ENCODE assay signal across 1 cellular context in genomic region chr20:20052074-20052970, GRCh38.
TF ChIP-seq lines count a peak whose summit lies in the region.

A gene with protein sequence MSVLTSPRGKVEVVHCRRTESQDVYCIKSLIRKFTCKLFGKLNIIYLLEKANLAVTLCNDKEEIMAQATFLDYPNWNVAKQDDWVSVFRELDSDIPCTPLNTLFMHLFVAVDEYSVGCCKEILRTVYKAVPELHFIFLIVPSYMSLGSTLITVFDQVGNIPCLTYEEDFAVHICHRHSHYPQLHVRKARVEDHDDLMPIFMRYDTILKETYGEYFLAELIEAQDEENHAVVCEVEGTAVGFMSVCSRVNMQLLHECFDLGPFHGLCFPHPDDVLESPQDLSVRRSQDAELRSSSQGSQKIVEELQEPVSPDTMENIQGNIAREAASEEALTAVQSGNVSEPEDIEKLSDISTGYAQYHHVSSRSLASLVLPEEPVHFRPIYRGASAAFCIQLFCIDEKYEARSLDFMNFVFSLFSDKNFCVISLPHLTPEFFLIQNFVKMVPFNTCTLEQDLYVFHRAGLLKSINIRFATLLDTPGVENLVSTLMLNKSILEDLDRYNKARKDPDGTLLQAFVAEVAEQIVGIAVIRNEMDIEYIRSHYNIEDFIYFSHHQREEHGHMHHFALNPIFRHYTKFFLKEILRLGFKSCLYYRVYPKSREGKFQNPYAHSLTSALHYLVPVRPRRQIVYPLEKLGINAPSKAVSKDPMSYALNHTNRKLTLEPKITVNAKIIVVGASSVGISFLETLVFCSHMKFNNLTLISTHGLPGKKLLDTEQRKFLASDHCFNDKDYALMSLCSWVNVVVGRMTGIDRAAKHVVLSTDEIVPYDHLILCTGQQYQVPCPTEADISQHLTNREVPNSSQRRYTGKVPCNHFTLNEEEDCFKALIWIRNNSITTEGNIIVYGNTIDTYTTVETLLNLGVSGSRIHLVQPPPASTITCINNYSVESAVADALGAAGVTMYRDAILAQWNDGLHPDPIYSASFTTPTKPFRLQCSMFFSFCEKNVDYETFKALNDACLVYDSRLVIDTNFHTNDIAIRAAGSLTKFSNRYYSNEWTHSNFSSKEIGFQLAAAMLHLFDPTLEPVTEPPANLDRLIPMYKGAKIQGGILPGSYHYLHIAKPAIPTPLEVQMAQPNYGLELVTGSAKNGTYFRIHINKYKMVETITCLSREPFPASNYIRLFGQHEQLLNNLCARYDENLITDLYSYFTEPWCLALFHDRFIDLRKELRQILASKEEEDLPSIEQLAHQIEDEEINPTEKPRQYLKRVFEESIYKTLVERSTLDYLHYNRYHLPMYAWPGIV (plus strand): TSS chr20:20052532. CDS start chr20:20056654, 4,122 bp downstream.
Gene CRNKL1 (minus strand): TSS chr20:20052466. CDS start chr20:20052342, 124 bp downstream.

TF ChIP-seq in K562, 482 proteins besides CTCF, POLR2A, EP300 and RAD21 (continued from another document and continues in another):
- TF ChIP-seq, protein P1, sequence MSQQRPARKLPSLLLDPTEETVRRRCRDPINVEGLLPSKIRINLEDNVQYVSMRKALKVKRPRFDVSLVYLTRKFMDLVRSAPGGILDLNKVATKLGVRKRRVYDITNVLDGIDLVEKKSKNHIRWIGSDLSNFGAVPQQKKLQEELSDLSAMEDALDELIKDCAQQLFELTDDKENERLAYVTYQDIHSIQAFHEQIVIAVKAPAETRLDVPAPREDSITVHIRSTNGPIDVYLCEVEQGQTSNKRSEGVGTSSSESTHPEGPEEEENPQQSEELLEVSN (IDR thresholded peaks at IDR 0.05; ENCODE audit: borderline replicate concordance in 1 of 2, extremely low read depth in 1 of 2, insufficient read depth in 1 of 2, insufficient read length in 1 of 2, low read depth in 1 of 2, low read length in 1 of 2, poor library complexity in 1 of 2, severe bottlenecking in 1 of 2) = peak; percentile 84 to 92
- TF ChIP-seq, protein P2, sequence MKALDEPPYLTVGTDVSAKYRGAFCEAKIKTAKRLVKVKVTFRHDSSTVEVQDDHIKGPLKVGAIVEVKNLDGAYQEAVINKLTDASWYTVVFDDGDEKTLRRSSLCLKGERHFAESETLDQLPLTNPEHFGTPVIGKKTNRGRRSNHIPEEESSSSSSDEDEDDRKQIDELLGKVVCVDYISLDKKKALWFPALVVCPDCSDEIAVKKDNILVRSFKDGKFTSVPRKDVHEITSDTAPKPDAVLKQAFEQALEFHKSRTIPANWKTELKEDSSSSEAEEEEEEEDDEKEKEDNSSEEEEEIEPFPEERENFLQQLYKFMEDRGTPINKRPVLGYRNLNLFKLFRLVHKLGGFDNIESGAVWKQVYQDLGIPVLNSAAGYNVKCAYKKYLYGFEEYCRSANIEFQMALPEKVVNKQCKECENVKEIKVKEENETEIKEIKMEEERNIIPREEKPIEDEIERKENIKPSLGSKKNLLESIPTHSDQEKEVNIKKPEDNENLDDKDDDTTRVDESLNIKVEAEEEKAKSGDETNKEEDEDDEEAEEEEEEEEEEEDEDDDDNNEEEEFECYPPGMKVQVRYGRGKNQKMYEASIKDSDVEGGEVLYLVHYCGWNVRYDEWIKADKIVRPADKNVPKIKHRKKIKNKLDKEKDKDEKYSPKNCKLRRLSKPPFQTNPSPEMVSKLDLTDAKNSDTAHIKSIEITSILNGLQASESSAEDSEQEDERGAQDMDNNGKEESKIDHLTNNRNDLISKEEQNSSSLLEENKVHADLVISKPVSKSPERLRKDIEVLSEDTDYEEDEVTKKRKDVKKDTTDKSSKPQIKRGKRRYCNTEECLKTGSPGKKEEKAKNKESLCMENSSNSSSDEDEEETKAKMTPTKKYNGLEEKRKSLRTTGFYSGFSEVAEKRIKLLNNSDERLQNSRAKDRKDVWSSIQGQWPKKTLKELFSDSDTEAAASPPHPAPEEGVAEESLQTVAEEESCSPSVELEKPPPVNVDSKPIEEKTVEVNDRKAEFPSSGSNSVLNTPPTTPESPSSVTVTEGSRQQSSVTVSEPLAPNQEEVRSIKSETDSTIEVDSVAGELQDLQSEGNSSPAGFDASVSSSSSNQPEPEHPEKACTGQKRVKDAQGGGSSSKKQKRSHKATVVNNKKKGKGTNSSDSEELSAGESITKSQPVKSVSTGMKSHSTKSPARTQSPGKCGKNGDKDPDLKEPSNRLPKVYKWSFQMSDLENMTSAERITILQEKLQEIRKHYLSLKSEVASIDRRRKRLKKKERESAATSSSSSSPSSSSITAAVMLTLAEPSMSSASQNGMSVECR (CRISPR knock-in tag; IDR thresholded peaks at IDR 0.05) = peak; percentile 99
- TF ChIP-seq, protein P3, sequence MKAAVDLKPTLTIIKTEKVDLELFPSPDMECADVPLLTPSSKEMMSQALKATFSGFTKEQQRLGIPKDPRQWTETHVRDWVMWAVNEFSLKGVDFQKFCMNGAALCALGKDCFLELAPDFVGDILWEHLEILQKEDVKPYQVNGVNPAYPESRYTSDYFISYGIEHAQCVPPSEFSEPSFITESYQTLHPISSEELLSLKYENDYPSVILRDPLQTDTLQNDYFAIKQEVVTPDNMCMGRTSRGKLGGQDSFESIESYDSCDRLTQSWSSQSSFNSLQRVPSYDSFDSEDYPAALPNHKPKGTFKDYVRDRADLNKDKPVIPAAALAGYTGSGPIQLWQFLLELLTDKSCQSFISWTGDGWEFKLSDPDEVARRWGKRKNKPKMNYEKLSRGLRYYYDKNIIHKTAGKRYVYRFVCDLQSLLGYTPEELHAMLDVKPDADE (conservative IDR thresholded peaks at IDR 0.05; ENCODE audit: control insufficient read depth, low read depth, low read length) = peak; percentile 92
- TF ChIP-seq, protein P4, sequence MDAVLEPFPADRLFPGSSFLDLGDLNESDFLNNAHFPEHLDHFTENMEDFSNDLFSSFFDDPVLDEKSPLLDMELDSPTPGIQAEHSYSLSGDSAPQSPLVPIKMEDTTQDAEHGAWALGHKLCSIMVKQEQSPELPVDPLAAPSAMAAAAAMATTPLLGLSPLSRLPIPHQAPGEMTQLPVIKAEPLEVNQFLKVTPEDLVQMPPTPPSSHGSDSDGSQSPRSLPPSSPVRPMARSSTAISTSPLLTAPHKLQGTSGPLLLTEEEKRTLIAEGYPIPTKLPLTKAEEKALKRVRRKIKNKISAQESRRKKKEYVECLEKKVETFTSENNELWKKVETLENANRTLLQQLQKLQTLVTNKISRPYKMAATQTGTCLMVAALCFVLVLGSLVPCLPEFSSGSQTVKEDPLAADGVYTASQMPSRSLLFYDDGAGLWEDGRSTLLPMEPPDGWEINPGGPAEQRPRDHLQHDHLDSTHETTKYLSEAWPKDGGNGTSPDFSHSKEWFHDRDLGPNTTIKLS (IDR thresholded peaks at IDR 0.05; ENCODE audit: borderline replicate concordance, low read depth) = peak; percentile 67
- TF ChIP-seq HNRNPLL (IDR thresholded peaks at IDR 0.05; ENCODE audit: low read depth, low read length, poor library complexity, severe bottlenecking) (peak; percentile 70), HCFC1 (IDR thresholded peaks at IDR 0.05; ENCODE audit: low read depth, low read length) (peak; percentile 83), ZNF12 (CRISPR knock-in tag; IDR thresholded peaks at IDR 0.05) (no peak), NR2C1 (IDR thresholded peaks at IDR 0.05) (peak; percentile 97), NR2C1 (tag; IDR thresholded peaks at IDR 0.05) (peak; percentile 98), HSF4 (CRISPR knock-in tag; IDR thresholded peaks at IDR 0.05; ENCODE audit: borderline replicate concordance) (no peak), POLR2G (IDR thresholded peaks at IDR 0.05; ENCODE audit: low read depth, low read length) (peak; percentile 78), EP400 (IDR thresholded peaks at IDR 0.05) (peak; percentile 37; the same call in 1 of the 2 replicates), ZNF79 (CRISPR knock-in tag; IDR thresholded peaks at IDR 0.05; ENCODE audit: low read depth) (no peak), ELF4 (CRISPR knock-in tag; IDR thresholded peaks at IDR 0.05) (no peak), HNRNPH1 (optimal IDR thresholded peaks at IDR 0.05; ENCODE audit: low read depth, low read length) (no peak), ZKSCAN3 (CRISPR knock-in tag; IDR thresholded peaks at IDR 0.05) (no peak), ZNF263 (CRISPR knock-in tag; IDR thresholded peaks at IDR 0.05; ENCODE audit: borderline replicate concordance) (0 out of 2 replicates have a peak, but pooled peaks have one; percentile 39), L3MBTL2 (IDR thresholded peaks at IDR 0.05) (peak; percentile 48), ZFP36 (IDR thresholded peaks at IDR 0.05; ENCODE audit: low read depth, low read length, partially characterized antibody) (peak; percentile 11), ZNF696 (CRISPR knock-in tag; conservative IDR thresholded peaks at IDR 0.05) (no peak), POLR2B (IDR thresholded peaks at IDR 0.05; ENCODE audit: low read depth, partially characterized antibody) (peak; percentile 53), MTA2 (IDR thresholded peaks at IDR 0.05; ENCODE audit: low read depth) (peak; percentile 57), ETV6 (IDR thresholded peaks at IDR 0.05; ENCODE audit: borderline replicate concordance in 1 of 2, low read depth in 2 of 2, low read length in 1 of 2) (no peak), ETV6 (CRISPR knock-in tag; IDR thresholded peaks at IDR 0.05; ENCODE audit: borderline replicate concordance) (no peak), FUS (optimal IDR thresholded peaks at IDR 0.05; ENCODE audit: low read depth, low read length) (no peak), SOX6 (IDR thresholded peaks at IDR 0.05) (no peak), EGR1 (conservative IDR thresholded peaks at IDR 0.05) (peak; percentile 56), FOXJ2 (tag; IDR thresholded peaks at IDR 0.05) (peak; percentile 21; the same call in 1 of the 2 replicates), PML (IDR thresholded peaks at IDR 0.05; ENCODE audit: low read length) (peak; percentile 41; the same call in 1 of the 2 replicates), NCOA6 (IDR thresholded peaks at IDR 0.05) (no peak), HDAC8 (tag; IDR thresholded peaks at IDR 0.05) (no peak), ATF7 (IDR thresholded peaks at IDR 0.05) (peak; percentile 78), ELF2 (CRISPR knock-in tag; IDR thresholded peaks at IDR 0.05) (peak; percentile 52; the same call in 1 of the 2 replicates), ZNF75A (CRISPR knock-in tag; IDR thresholded peaks at IDR 0.05) (no peak), ARID3A (IDR thresholded peaks at IDR 0.05; ENCODE audit: borderline replicate concordance, low read depth, low read length) (no peak), TAF15 (IDR thresholded peaks at IDR 0.05; ENCODE audit: low read depth, low read length) (no peak), GABPA (tag; conservative IDR thresholded peaks at IDR 0.05; ENCODE audit: low read depth) (peak; percentile 95)
- TF ChIP-seq, protein P5, sequence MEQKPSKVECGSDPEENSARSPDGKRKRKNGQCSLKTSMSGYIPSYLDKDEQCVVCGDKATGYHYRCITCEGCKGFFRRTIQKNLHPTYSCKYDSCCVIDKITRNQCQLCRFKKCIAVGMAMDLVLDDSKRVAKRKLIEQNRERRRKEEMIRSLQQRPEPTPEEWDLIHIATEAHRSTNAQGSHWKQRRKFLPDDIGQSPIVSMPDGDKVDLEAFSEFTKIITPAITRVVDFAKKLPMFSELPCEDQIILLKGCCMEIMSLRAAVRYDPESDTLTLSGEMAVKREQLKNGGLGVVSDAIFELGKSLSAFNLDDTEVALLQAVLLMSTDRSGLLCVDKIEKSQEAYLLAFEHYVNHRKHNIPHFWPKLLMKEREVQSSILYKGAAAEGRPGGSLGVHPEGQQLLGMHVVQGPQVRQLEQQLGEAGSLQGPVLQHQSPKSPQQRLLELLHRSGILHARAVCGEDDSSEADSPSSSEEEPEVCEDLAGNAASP (IDR thresholded peaks at IDR 0.05) = no peak
- TF ChIP-seq, protein P6, sequence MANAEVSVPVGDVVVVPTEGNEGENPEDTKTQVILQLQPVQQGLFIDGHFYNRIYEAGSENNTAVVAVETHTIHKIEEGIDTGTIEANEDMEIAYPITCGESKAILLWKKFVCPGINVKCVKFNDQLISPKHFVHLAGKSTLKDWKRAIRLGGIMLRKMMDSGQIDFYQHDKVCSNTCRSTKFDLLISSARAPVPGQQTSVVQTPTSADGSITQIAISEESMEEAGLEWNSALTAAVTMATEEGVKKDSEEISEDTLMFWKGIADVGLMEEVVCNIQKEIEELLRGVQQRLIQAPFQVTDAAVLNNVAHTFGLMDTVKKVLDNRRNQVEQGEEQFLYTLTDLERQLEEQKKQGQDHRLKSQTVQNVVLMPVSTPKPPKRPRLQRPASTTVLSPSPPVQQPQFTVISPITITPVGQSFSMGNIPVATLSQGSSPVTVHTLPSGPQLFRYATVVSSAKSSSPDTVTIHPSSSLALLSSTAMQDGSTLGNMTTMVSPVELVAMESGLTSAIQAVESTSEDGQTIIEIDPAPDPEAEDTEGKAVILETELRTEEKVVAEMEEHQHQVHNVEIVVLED (CRISPR knock-in tag; IDR thresholded peaks at IDR 0.05) = peak; percentile 78
- TF ChIP-seq, protein P7, sequence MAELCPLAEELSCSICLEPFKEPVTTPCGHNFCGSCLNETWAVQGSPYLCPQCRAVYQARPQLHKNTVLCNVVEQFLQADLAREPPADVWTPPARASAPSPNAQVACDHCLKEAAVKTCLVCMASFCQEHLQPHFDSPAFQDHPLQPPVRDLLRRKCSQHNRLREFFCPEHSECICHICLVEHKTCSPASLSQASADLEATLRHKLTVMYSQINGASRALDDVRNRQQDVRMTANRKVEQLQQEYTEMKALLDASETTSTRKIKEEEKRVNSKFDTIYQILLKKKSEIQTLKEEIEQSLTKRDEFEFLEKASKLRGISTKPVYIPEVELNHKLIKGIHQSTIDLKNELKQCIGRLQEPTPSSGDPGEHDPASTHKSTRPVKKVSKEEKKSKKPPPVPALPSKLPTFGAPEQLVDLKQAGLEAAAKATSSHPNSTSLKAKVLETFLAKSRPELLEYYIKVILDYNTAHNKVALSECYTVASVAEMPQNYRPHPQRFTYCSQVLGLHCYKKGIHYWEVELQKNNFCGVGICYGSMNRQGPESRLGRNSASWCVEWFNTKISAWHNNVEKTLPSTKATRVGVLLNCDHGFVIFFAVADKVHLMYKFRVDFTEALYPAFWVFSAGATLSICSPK (IDR thresholded peaks at IDR 0.05; ENCODE audit: borderline replicate concordance) = no peak
- TF ChIP-seq, protein P8, sequence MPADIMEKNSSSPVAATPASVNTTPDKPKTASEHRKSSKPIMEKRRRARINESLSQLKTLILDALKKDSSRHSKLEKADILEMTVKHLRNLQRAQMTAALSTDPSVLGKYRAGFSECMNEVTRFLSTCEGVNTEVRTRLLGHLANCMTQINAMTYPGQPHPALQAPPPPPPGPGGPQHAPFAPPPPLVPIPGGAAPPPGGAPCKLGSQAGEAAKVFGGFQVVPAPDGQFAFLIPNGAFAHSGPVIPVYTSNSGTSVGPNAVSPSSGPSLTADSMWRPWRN (IDR thresholded peaks at IDR 0.05; ENCODE audit: low read depth) = no peak
- TF ChIP-seq, protein P9, sequence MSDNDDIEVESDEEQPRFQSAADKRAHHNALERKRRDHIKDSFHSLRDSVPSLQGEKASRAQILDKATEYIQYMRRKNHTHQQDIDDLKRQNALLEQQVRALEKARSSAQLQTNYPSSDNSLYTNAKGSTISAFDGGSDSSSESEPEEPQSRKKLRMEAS (CRISPR knock-in tag; IDR thresholded peaks at IDR 0.05) = peak; percentile 96
